ENCODE assay signal across 12 cellular contexts in the genomic region with DNA sequence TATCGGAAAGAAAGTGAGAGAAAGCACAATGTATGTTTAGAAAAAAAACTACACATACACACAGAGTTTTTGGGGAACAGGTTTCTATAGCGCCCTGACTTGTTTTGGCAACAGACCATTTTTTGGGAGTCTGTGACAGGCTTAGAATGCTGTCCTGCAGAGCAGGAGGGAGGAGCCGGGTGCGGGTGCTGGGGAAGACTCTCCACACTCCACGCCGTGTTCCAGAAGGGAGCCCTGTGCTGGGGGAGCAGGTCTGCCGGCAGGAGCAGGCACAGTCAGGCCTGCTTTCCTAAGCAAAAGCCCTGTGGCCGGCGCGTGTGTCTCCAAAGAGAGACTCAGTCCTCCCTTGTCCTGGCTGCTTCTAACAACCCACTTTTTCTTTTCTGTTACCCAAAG. TPM values are rescaled to one million over a fixed set of nuclear protein-coding genes. Genes with fewer than 3 reads are reported as not detected.
DNase-seq lines count a peak whose midpoint lies in the region; ATAC-seq and TF ChIP-seq lines count a peak whose summit lies in the region.
"Had no signal": no experiment of that assay in that cellular context is flagged by ENCODE, and none has a peak within 500 bp of the region (broad histone marks: within the 10 kb centered on the region; RNA-seq: fewer than 3 reads in every experiment).

No MANE protein-coding gene starts in this region.

- no peaks in the 10 kb centered on the region for H3K9me3 Mint-ChIP-seq in activated T-helper 1 cell treated with anti-CD3 and anti-CD28 coated beads, Interleukin-12 subunit alpha, Interleukin-12 subunit beta, Interleukin-2, Interleukin-4 antibody, amounts not matched to agents 30 ng/mL and 10 ng/mL and 1 ng/mL, durations not matched to agents 14 hours and 24 hours and 36 hours
- no peaks in the 10 kb centered on the region for H3K9me3 Mint-ChIP-seq in activated T-cell treated with anti-CD3 and anti-CD28 coated beads, Interleukin-2, amount 50 U/mL, for 24 hours
- H3K9me3 Mint-ChIP-seq: activated T-cell treated with anti-CD3 and anti-CD28 coated beads, Interleukin-2, amount 50 U/mL, for 72 hours had no signal

- peak overlapping the region; percentile 49 for H3K4me2 ChIP-seq in skeletal muscle satellite cell (ENCODE audit: low read length)

- DNase-seq in ELF-1 (ENCODE audit: low read depth, low spot score) (peak; percentile 39), choroid plexus epithelial cell (ENCODE audit: low read depth) (peak; percentile 40), left colon (peak; percentile 59 to 77), NCI-H1436 (lab: John Stamatoyannopoulos, UW) (no peak)
- DNase-seq in activated T-helper 1 cell treated with anti-CD3 and anti-CD28 coated beads, Interleukin-12 subunit alpha, Interleukin-12 subunit beta, Interleukin-2, Interleukin-4 antibody, amounts not matched to agents 30 ng/mL and 10 ng/mL and 1 ng/mL, durations not matched to agents 14 hours and 24 hours and 36 hours (ENCODE audit: low spot score) = no peak
- DNase-seq in activated T-cell treated with anti-CD3 and anti-CD28 coated beads, Interleukin-2, amount 50 U/mL, for 24 hours = no peak
- DNase-seq: activated T-cell treated with anti-CD3 and anti-CD28 coated beads, Interleukin-2, amount 50 U/mL, for 72 hours; effector CD4-positive, alpha-beta T cell; stimulated activated CD4-positive, alpha-beta T cell treated with anti-CD3 and anti-CD28 coated beads, Interleukin-2, amount 100 ng/mL, for 48 hours; T-helper 9 cell had no signal

- peaks cover 73% of the 10 kb centered on the region for H3K4me1 ChIP-seq in skeletal muscle satellite cell (ENCODE audit: control insufficient read depth, insufficient read depth, low read length)

- H3K27ac Mint-ChIP-seq in activated T-helper 1 cell treated with anti-CD3 and anti-CD28 coated beads, Interleukin-12 subunit alpha, Interleukin-12 subunit beta, Interleukin-2, Interleukin-4 antibody, amounts not matched to agents 30 ng/mL and 10 ng/mL and 1 ng/mL, durations not matched to agents 14 hours and 24 hours and 36 hours = no peak overlapping the region
- no peak overlapping the region for H3K27ac Mint-ChIP-seq in activated T-cell treated with anti-CD3 and anti-CD28 coated beads, Interleukin-2, amount 50 U/mL, for 24 hours
- H3K27ac Mint-ChIP-seq: activated T-cell treated with anti-CD3 and anti-CD28 coated beads, Interleukin-2, amount 50 U/mL, for 72 hours had no signal

- no peaks in the 10 kb centered on the region for H3K27me3 Mint-ChIP-seq in activated T-helper 1 cell treated with anti-CD3 and anti-CD28 coated beads, Interleukin-12 subunit alpha, Interleukin-12 subunit beta, Interleukin-2, Interleukin-4 antibody, amounts not matched to agents 30 ng/mL and 10 ng/mL and 1 ng/mL, durations not matched to agents 14 hours and 24 hours and 36 hours (ENCODE audit: insufficient read depth)
- H3K27me3 Mint-ChIP-seq in activated T-cell treated with anti-CD3 and anti-CD28 coated beads, Interleukin-2, amount 50 U/mL, for 24 hours = no peaks in the 10 kb centered on the region

- no peaks in the 10 kb centered on the region for H3K36me3 Mint-ChIP-seq in activated T-helper 1 cell treated with anti-CD3 and anti-CD28 coated beads, Interleukin-12 subunit alpha, Interleukin-12 subunit beta, Interleukin-2, Interleukin-4 antibody, amounts not matched to agents 30 ng/mL and 10 ng/mL and 1 ng/mL, durations not matched to agents 14 hours and 24 hours and 36 hours (ENCODE audit: low read depth)
- no peaks in the 10 kb centered on the region for H3K36me3 Mint-ChIP-seq in activated T-cell treated with anti-CD3 and anti-CD28 coated beads, Interleukin-2, amount 50 U/mL, for 24 hours (ENCODE audit: low read depth)

- H3K9me3 ChIP-seq in skeletal muscle satellite cell (replicated peaks; ENCODE audit: low read length) = no peaks in the 10 kb centered on the region

- H3K9ac ChIP-seq in skeletal muscle satellite cell (ENCODE audit: low read depth, low read length) = peak overlapping the region; percentile 60

- no peaks in the 10 kb centered on the region for H3K27me3 ChIP-seq in skeletal muscle satellite cell (ENCODE audit: control insufficient read depth, insufficient read depth, low read length)

- H3K4me3 ChIP-seq in choroid plexus epithelial cell (ENCODE audit: low read depth, low read length) (no peak overlapping the region), skeletal muscle satellite cell (ENCODE audit: low read length) (peak overlapping the region; percentile 15)

- ATAC-seq in left colon (no peak), GM21717 (IDR thresholded peaks at IDR 0.05; ENCODE audit: unreplicated experiment) (no peak)
- ATAC-seq: activated T-cell treated with anti-CD3 and anti-CD28 coated beads, Interleukin-2, amount 50 U/mL, for 72 hours had no signal

- peaks cover 7% of the 10 kb centered on the region for H3K36me3 ChIP-seq in skeletal muscle satellite cell (ENCODE audit: insufficient read depth, low read length)

- H3K4me1 Mint-ChIP-seq in activated T-helper 1 cell treated with anti-CD3 and anti-CD28 coated beads, Interleukin-12 subunit alpha, Interleukin-12 subunit beta, Interleukin-2, Interleukin-4 antibody, amounts not matched to agents 30 ng/mL and 10 ng/mL and 1 ng/mL, durations not matched to agents 14 hours and 24 hours and 36 hours (ENCODE audit: low read depth) = peaks cover 15% of the 10 kb centered on the region
- H3K4me1 Mint-ChIP-seq in activated T-cell treated with anti-CD3 and anti-CD28 coated beads, Interleukin-2, amount 50 U/mL, for 24 hours (ENCODE audit: low read depth) = peaks cover 26% of the 10 kb centered on the region

- H3K4me3 Mint-ChIP-seq in activated T-helper 1 cell treated with anti-CD3 and anti-CD28 coated beads, Interleukin-12 subunit alpha, Interleukin-12 subunit beta, Interleukin-2, Interleukin-4 antibody, amounts not matched to agents 30 ng/mL and 10 ng/mL and 1 ng/mL, durations not matched to agents 14 hours and 24 hours and 36 hours = no peak overlapping the region
- H3K4me3 Mint-ChIP-seq in activated T-cell treated with anti-CD3 and anti-CD28 coated beads, Interleukin-2, amount 50 U/mL, for 24 hours = no peak overlapping the region
- H3K4me3 Mint-ChIP-seq: activated T-cell treated with anti-CD3 and anti-CD28 coated beads, Interleukin-2, amount 50 U/mL, for 72 hours had no signal

- TF ChIP-seq CTCF in choroid plexus epithelial cell (conservative IDR thresholded peaks at IDR 0.05; ENCODE audit: low read depth, low read length) = no peak

- intact Hi-C loops in left colon (cut with DNase I, micrococcal nuclease) = no loop called here
- intact Hi-C loops in activated T-helper 1 cell treated with anti-CD3 and anti-CD28 coated beads, Interleukin-12 subunit alpha, Interleukin-12 subunit beta, Interleukin-2, Interleukin-4 antibody, amounts not matched to agents 30 ng/mL and 10 ng/mL and 1 ng/mL, durations not matched to agents 14 hours and 24 hours and 36 hours (cut with micrococcal nuclease) = no loop called here

RNA-seq across cellular contexts. Expression of a gene that starts 26.5 kb away (rescaled TPM):
- 100 to 1,000 TPM; 574 to 766 TPM for total RNA-seq in left colon
- total RNA-seq in skeletal muscle satellite cell (2012; rRNA removed) = 31.7 and 66.4 TPM in 2 replicates
- 47.4 and 50.9 TPM in 2 replicates for total RNA-seq in activated T-helper 1 cell treated with anti-CD3 and anti-CD28 coated beads, Interleukin-12 subunit alpha, Interleukin-12 subunit beta, Interleukin-2, Interleukin-4 antibody, amounts not matched to agents 30 ng/mL and 10 ng/mL and 1 ng/mL, durations not matched to agents 14 hours and 24 hours and 36 hours

Comparison
In these comparisons a context has a peak if more than half of its experiments do, and no peak if none do; other contexts are left out.
1. DNase-seq: peak in ELF-1 (single experiment), choroid plexus epithelial cell (single experiment) and left colon (2 of 2); none in activated T-helper 1 cell treated with anti-CD3 and anti-CD28 coated beads, Interleukin-12 subunit alpha, Interleukin-12 subunit beta, Interleukin-2, Interleukin-4 antibody, amounts not matched to agents 30 ng/mL and 10 ng/mL and 1 ng/mL, durations not matched to agents 14 hours and 24 hours and 36 hours (single experiment), activated T-cell treated with anti-CD3 and anti-CD28 coated beads, Interleukin-2, amount 50 U/mL, for 24 hours (single experiment) and NCI-H1436 (single experiment).
2. RNA of a gene that starts 26.5 kb away (total RNA-seq): 574 to 766 TPM in left colon; 47.4 to 50.9 TPM in activated T-helper 1 cell treated with anti-CD3 and anti-CD28 coated beads, Interleukin-12 subunit alpha, Interleukin-12 subunit beta, Interleukin-2, Interleukin-4 antibody, amounts not matched to agents 30 ng/mL and 10 ng/mL and 1 ng/mL, durations not matched to agents 14 hours and 24 hours and 36 hours; every median in the first group is over 10 times any median in the second.